Comparison of ENCODE assay signal across 8 cellular contexts in the genomic region with DNA sequence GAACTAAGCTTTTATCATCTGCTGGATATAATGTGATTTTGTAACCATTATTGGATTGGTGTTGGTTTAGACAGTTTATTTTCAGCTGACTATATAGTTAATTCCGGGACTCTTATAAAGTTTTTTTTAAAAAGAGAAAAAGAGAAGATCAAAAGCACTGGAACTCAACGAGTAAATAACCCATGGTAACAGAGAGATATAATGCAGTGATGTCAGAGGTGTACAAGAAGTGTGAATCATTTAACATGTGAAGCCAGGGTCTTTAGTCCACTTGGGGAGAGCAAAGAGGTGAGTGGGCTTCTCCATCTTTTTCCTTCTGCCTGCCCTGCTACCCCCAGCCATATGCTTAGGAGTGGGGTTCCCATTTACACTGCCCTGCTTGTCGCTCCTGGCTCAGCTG. TPM values are rescaled to one million over a fixed set of nuclear protein-coding genes. Genes with fewer than 3 reads are reported as not detected.
DNase-seq lines count a peak whose midpoint lies in the region; ATAC-seq and TF ChIP-seq lines count a peak whose summit lies in the region.

No MANE protein-coding gene starts in this region.

- in situ Hi-C loops in astrocyte of the spinal cord (cut with HindIII; ENCODE audit: low sequenced_read_pairs) = no loop called here

- no peak for ATAC-seq in HG03095 (IDR thresholded peaks at IDR 0.05; ENCODE audit: unreplicated experiment)

- CTCF ChIA-PET in AG04450 (lab: Charles Lee) (interaction anchor here (0.7 to 2.4 kb wide), 6 partner anchors 10 to 156 kb away, joined by 3 to 9 read pairs (median 4); a partner anchor contains a TSS), HEK293T (lab: Yijun Ruan, JAX) (interaction anchor here (1.3 kb wide), 1 partner anchor 52 kb away, joined by 3 read pairs; no protein-coding TSS in a partner anchor)

- no peak overlapping the region for H3K9ac ChIP-seq in HUES48 (ENCODE audit: low read depth, low read length)

- H3K27ac ChIP-seq in AG04450 (ENCODE audit: low read depth, low read length) (peak overlapping the region; percentile 53), HUES48 (ENCODE audit: low read depth, low read length) (no peak overlapping the region), muscle layer of duodenum (ENCODE audit: low read length) (peak overlapping the region; percentile 98)

- H3K9me3 ChIP-seq in AG04450 (ENCODE audit: control insufficient read depth, insufficient read depth, low read length) (no peaks in the 10 kb centered on the region), HUES48 (ENCODE audit: control insufficient read depth, insufficient read depth, low read length) (no peaks in the 10 kb centered on the region), muscle layer of duodenum (ENCODE audit: control insufficient read depth in 1 of 2, low read length in 2 of 2) (no peaks in the 10 kb centered on the region)

- TF ChIP-seq CTCF in AG04450 (IDR thresholded peaks at IDR 0.05; ENCODE audit: low read depth, low read length) = no peak
- no peak for TF ChIP-seq CTCF in astrocyte of the spinal cord (IDR thresholded peaks at IDR 0.05; ENCODE audit: low read depth, low read length)

- POLR2A ChIA-PET in AG04450 (lab: Yijun Ruan, JAX) = interaction anchor here (0.6 to 2.3 kb wide), 2 partner anchors 9 to 22 kb away, joined by 3 to 4 read pairs; no protein-coding TSS in a partner anchor
- POLR2A ChIA-PET in HEK293T (lab: Yijun Ruan, JAX) = no interaction called here

- H3K4me3 ChIP-seq in AG04450 (ENCODE audit: low read depth, low read length) (peak overlapping the region; percentile 79), HUES48 (ENCODE audit: low read depth, low read length) (peak overlapping the region; percentile 98), astrocyte of the spinal cord (ENCODE audit: low read depth, low read length) (peak overlapping the region; percentile 61), muscle layer of duodenum (ENCODE audit: low read depth in 1 of 2, low read length in 2 of 2) (peak overlapping the region; percentile 90 to 91)

- no peak for DNase-seq in AG04450 (ENCODE audit: low read depth, low spot score)
- DNase-seq in astrocyte of the spinal cord (ENCODE audit: low read depth, low spot score) = no peak
- DNase-seq in DMS153 treated with DMSO at 0.1 percent for 48 hours (lab: John Stamatoyannopoulos, UW; ENCODE audit: unreplicated experiment) = no peak
- no peak for DNase-seq in NK-92 treated with Interleukin-12 subunit alpha and Interleukin-12 subunit beta, amount 100 ng/mL, for 24 hours (lab: John Stamatoyannopoulos, UW)
- no peak for DNase-seq in HEK293T (ENCODE audit: extremely low spot score)

- H3K27me3 ChIP-seq in AG04450 (ENCODE audit: control insufficient read depth, insufficient read depth, low read length) (no peaks in the 10 kb centered on the region), HUES48 (ENCODE audit: control insufficient read depth, insufficient read depth, low read length) (no peaks in the 10 kb centered on the region), muscle layer of duodenum (ENCODE audit: low read depth, low read length) (no peaks in the 10 kb centered on the region)

- peaks cover 17% of the 10 kb centered on the region for H3K4me1 ChIP-seq in HUES48 (ENCODE audit: control insufficient read depth, insufficient read depth, low read length)
- H3K4me1 ChIP-seq in muscle layer of duodenum (ENCODE audit: control insufficient read depth in 1 of 2, insufficient read depth in 2 of 2, low read length in 2 of 2) = peaks cover 10 to 12% of the 10 kb centered on the region in 2 donors

- H3K36me3 ChIP-seq in HUES48 (ENCODE audit: control insufficient read depth, insufficient read depth, low read length) (peaks cover 43% of the 10 kb centered on the region), muscle layer of duodenum (ENCODE audit: control insufficient read depth in 1 of 2, insufficient read depth in 2 of 2, low read length in 2 of 2) (peaks cover 4 to 23% of the 10 kb centered on the region in 2 donors)

TF ChIP-seq in HEK293T, 16 proteins besides CTCF, POLR2A, EP300 and RAD21:
- TF ChIP-seq ZNF384 (IDR thresholded peaks at IDR 0.05) (no peak), FOXK2 (IDR thresholded peaks at IDR 0.05) (no peak), BHLHE40 (IDR thresholded peaks at IDR 0.05; ENCODE audit: borderline replicate concordance) (no peak), CTBP1 (IDR thresholded peaks at IDR 0.05; ENCODE audit: borderline replicate concordance) (no peak), ELF4 (IDR thresholded peaks at IDR 0.05) (no peak), SP1 (IDR thresholded peaks at IDR 0.05) (no peak), TARDBP (IDR thresholded peaks at IDR 0.05) (no peak), NFRKB (IDR thresholded peaks at IDR 0.05) (no peak), L3MBTL2 (conservative IDR thresholded peaks at IDR 0.05) (no peak), HDGF (IDR thresholded peaks at IDR 0.05; ENCODE audit: borderline replicate concordance) (no peak), SUZ12 (IDR thresholded peaks at IDR 0.05) (no peak)

RNA-seq across cellular contexts. Expression of a gene that starts 3.2 kb away (rescaled TPM):
- polyA plus RNA-seq in AG04450 (2011; rRNA removed) = 134 and 146 TPM in 2 replicates
- polyA minus RNA-seq in AG04450 (2011; rRNA and poly(A)+ RNA removed) = 170 and 176 TPM in 2 replicates

RNA-seq across cellular contexts. Expression of a gene that starts 52.9 kb away (rescaled TPM):
- polyA plus RNA-seq in AG04450 (2011; rRNA removed) = 13.2 and 15.8 TPM in 2 replicates
- 7.7 and 9.3 TPM in 2 replicates for polyA minus RNA-seq in AG04450 (2011; rRNA and poly(A)+ RNA removed)
